Comparison of ENCODE assay signal across 8 cellular contexts in genomic region chr2:177332041-177332991, GRCh38.
DNase-seq lines count a peak whose midpoint lies in the region; ATAC-seq and TF ChIP-seq lines count a peak whose summit lies in the region.

No MANE protein-coding gene starts in this region.

- peaks cover 2% of the 10 kb centered on the region for H3K27me3 Mint-ChIP-seq in neural progenitor cell (ENCODE audit: insufficient read depth, low read depth)

- no peaks in the 10 kb centered on the region for H3K36me3 ChIP-seq in neural progenitor cell

- H3K27ac Mint-ChIP-seq in neural progenitor cell, result peak overlapping the region; percentile 19

- H3K27ac ChIP-seq in neural progenitor cell, result no peak overlapping the region

- peak; percentile 69 for TF ChIP-seq CTCF in neural progenitor cell (IDR thresholded peaks at IDR 0.05)

- H3K4me3 Mint-ChIP-seq in neural progenitor cell, result no peak overlapping the region

- no peaks in the 10 kb centered on the region for H3K9me3 ChIP-seq in neural progenitor cell (ENCODE audit: low read depth)

- H3K9ac ChIP-seq in neural progenitor cell, result no peak overlapping the region

- H3F3A ChIP-seq in neural progenitor cell (ENCODE audit: low read depth), result no peaks in the 10 kb centered on the region

- no peak overlapping the region for H2AFZ ChIP-seq in neural progenitor cell (replicated peaks)

- no peak overlapping the region for H3K4me3 ChIP-seq in neural progenitor cell

- peak overlapping the region; percentile 9 for H3K4me2 ChIP-seq in neural progenitor cell

- H3K27me3 ChIP-seq in neural progenitor cell, result no peaks in the 10 kb centered on the region

- no peaks in the 10 kb centered on the region for H3K9me3 Mint-ChIP-seq in neural progenitor cell

- ATAC-seq in GM19395 (IDR thresholded peaks at IDR 0.05; ENCODE audit: unreplicated experiment) (peak; percentile 90), HG03521 (IDR thresholded peaks at IDR 0.05; ENCODE audit: unreplicated experiment) (peak; percentile 68)

- H3K79me2 ChIP-seq in neural progenitor cell (ENCODE audit: low read depth), result no peaks in the 10 kb centered on the region

- H4K20me1 ChIP-seq in neural progenitor cell (ENCODE audit: low read depth), result no peaks in the 10 kb centered on the region

- DNase-seq in DMS 273 treated with DMSO at 0.1 percent for 48 hours (lab: John Stamatoyannopoulos, UW), result peak; percentile 22
- DNase-seq in NCI-H748 (lab: John Stamatoyannopoulos, UW; ENCODE audit: unreplicated experiment), result peak; percentile 77
- DNase-seq in activated T-helper 1 cell treated with Interleukin-2 at 50 U/mL for 16 hours (ENCODE audit: low read depth), result peak; percentile 4
- DNase-seq in foreskin melanocyte, result peak; percentile 78
- peak; percentile 69 for DNase-seq in neural progenitor cell (ENCODE audit: low spot score)
- no peak for DNase-seq in OCI-M2 (lab: John Stamatoyannopoulos, UW; ENCODE audit: unreplicated experiment)

- peaks cover 6% of the 10 kb centered on the region for H3K4me1 ChIP-seq in neural progenitor cell

- peaks cover 7% of the 10 kb centered on the region for H3K4me1 Mint-ChIP-seq in neural progenitor cell

- no peaks in the 10 kb centered on the region for H3K36me3 Mint-ChIP-seq in neural progenitor cell
